In the genomic region with DNA sequence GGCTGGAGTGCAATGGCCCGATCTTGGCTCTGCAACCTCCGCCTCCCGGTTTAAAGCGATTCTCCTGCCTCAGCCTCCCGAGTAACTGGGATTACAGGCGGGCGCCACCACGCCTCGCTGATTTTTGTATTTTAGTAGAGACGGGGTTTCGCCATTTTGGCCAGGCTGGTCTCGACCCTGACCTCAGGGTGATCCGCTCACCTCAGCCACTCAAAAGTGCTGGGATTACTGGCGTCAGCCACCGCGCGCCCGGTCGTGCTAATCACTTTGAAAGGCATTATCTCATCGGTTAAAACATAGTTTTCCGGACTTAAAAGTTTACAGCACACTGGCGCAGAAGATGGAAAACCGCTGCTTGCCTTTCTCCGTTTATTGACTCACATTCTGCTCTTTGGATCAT, we compare ENCODE assay signal across 8 cellular contexts. TPM values are rescaled to one million over a fixed set of nuclear protein-coding genes. Genes with fewer than 3 reads are reported as not detected.
DNase-seq lines count a peak whose midpoint lies in the region; ATAC-seq and TF ChIP-seq lines count a peak whose summit lies in the region.

No MANE protein-coding gene starts in this region.

- H3K27me3 ChIP-seq in BJ (ENCODE audit: control insufficient read depth, insufficient read depth, low read length) (no peaks in the 10 kb centered on the region; the same call in 1 of the 2 replicates), Loucy (ENCODE audit: insufficient read depth, low read length, poor library complexity, severe bottlenecking) (no peaks in the 10 kb centered on the region)
- H3K27me3 ChIP-seq in effector memory CD4-positive, alpha-beta T cell (replicated peaks; ENCODE audit: control insufficient read depth, insufficient read depth, low read length, poor library complexity, severe bottlenecking) = no peaks in the 10 kb centered on the region

- no peaks in the 10 kb centered on the region for H3K9me2 ChIP-seq in Loucy (replicated peaks; ENCODE audit: low read depth, low read length)

- no peak overlapping the region; the same call in 1 of the 2 replicates for H2AFZ ChIP-seq in Loucy (ENCODE audit: low read length)

- DNase-seq in BJ (ENCODE audit: low read depth) (no peak), nephron progenitor cell (no peak), T1000 (lab: John Stamatoyannopoulos, UW) (no peak), superior temporal gyrus (ENCODE audit: extremely low spot score) (no peak), HPDE6-E6E7 (ENCODE audit: extremely low spot score) (no peak)
- DNase-seq in effector memory CD4-positive, alpha-beta T cell = no peak

- TF ChIP-seq CTCF in BJ (IDR thresholded peaks at IDR 0.05; ENCODE audit: insufficient read depth, low read depth, low read length) (no peak), Loucy (conservative IDR thresholded peaks at IDR 0.05; ENCODE audit: low read length) (no peak), nephron progenitor cell (IDR thresholded peaks at IDR 0.05) (no peak)

- H3K36me3 ChIP-seq in BJ (ENCODE audit: control insufficient read depth, insufficient read depth, low read length) (peaks cover 4% of the 10 kb centered on the region), Loucy (ENCODE audit: insufficient read depth, low read length) (peaks cover 3% of the 10 kb centered on the region; the same call in 1 of the 2 replicates)
- H3K36me3 ChIP-seq in effector memory CD4-positive, alpha-beta T cell (ENCODE audit: control insufficient read depth, insufficient read depth, low read length) = peaks cover 16% of the 10 kb centered on the region

- CTCF ChIA-PET in BJ (lab: Yijun Ruan, JAX) = no interaction called here

- H3K4me1 Mint-ChIP-seq in nephron progenitor cell = peaks cover 30% of the 10 kb centered on the region

- H3K4me3 ChIP-seq in BJ (ENCODE audit: low read depth, low read length) (peak overlapping the region; percentile 79), Loucy (ENCODE audit: low read length, poor library complexity, severe bottlenecking) (peak overlapping the region; percentile 99)
- H3K4me3 ChIP-seq in effector memory CD4-positive, alpha-beta T cell (ENCODE audit: insufficient read depth, low read depth, low read length, poor library complexity, severe bottlenecking) = peak overlapping the region; percentile 95

- H3F3A ChIP-seq in Loucy (ENCODE audit: low read depth) = no peaks in the 10 kb centered on the region

- H3K4me3 Mint-ChIP-seq in nephron progenitor cell = peak overlapping the region; percentile 96

- POLR2A ChIA-PET in BJ (lab: Charles Lee) = no interaction called here

- H3K9ac ChIP-seq in Loucy (ENCODE audit: low read depth, low read length, poor library complexity, severe bottlenecking) = peak overlapping the region; percentile 91

- H4K20me1 ChIP-seq in Loucy (ENCODE audit: insufficient read depth, low read length, poor library complexity, severe bottlenecking) = peaks cover 15% of the 10 kb centered on the region

- H3K4me1 ChIP-seq in Loucy (ENCODE audit: insufficient read depth, low read length, poor library complexity, severe bottlenecking) = peaks cover 13% of the 10 kb centered on the region
- H3K4me1 ChIP-seq in effector memory CD4-positive, alpha-beta T cell (ENCODE audit: control insufficient read depth, insufficient read depth, low read length, poor library complexity, severe bottlenecking) = peaks cover 4% of the 10 kb centered on the region

- peak overlapping the region; percentile 69 for H3K4me2 ChIP-seq in Loucy (ENCODE audit: low read depth, low read length, poor library complexity, severe bottlenecking)

- H3K27me3 Mint-ChIP-seq in nephron progenitor cell (ENCODE audit: low read depth, poor library complexity) = peaks cover 4% of the 10 kb centered on the region

- no peak overlapping the region for H3K27ac ChIP-seq in effector memory CD4-positive, alpha-beta T cell (ENCODE audit: insufficient read depth, low read length, poor library complexity, severe bottlenecking)

- H3K36me3 Mint-ChIP-seq in nephron progenitor cell (ENCODE audit: low read depth) = peaks cover 55% of the 10 kb centered on the region

- peaks cover 56% of the 10 kb centered on the region for H3K9me3 Mint-ChIP-seq in nephron progenitor cell

- H3K79me2 ChIP-seq in Loucy (ENCODE audit: insufficient read depth, low read length) = peaks cover 47% of the 10 kb centered on the region

- no peak overlapping the region for H3K27ac Mint-ChIP-seq in nephron progenitor cell

- peaks cover 2% of the 10 kb centered on the region; the same call in 1 of the 2 replicates for H3K9me3 ChIP-seq in Loucy (ENCODE audit: insufficient read depth, low read depth, low read length)
- H3K9me3 ChIP-seq in effector memory CD4-positive, alpha-beta T cell (ENCODE audit: control insufficient read depth, low read length) = peaks cover 11% of the 10 kb centered on the region

- ATAC-seq in HG03460 (IDR thresholded peaks at IDR 0.05; ENCODE audit: unreplicated experiment) = no peak

RNA-seq across cellular contexts. Expression of a gene that starts 27.6 kb away (rescaled TPM):
- 30.7 and 32.6 TPM in 2 replicates for polyA plus RNA-seq in BJ (2011; rRNA removed)
- 1.9 and 5.2 TPM in 2 replicates for polyA minus RNA-seq in BJ (2011; rRNA and poly(A)+ RNA removed)

RNA-seq across cellular contexts. Expression of a gene that starts 46.6 kb away (rescaled TPM):
- not detected in 2 replicates for polyA plus RNA-seq in BJ (2011; rRNA removed)
- not detected in 2 replicates for polyA minus RNA-seq in BJ (2011; rRNA and poly(A)+ RNA removed)
